ENCODE assay signal across 31 cellular contexts in the genomic region with DNA sequence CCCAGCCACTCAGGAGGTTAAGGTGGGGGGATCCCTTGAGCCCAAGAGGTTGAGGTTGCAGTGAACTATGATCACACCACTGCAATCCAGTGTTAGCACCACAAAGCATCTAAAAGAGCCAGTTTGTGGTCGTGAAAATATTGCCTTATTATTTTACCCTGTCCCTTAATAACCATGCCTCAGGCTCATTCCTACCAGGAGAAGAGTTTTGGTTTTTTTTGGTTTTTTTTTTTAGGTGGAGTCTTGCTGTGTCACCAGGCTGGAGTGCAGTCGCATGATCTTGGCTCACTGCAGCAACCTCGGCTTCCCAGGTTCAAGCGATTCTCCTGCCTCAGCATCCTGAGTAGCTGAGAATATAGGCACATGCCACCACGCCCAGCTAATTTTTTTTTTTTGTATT. TPM values are rescaled to one million over a fixed set of nuclear protein-coding genes. Genes with fewer than 3 reads are reported as not detected.
DNase-seq lines count a peak whose midpoint lies in the region; ATAC-seq, FAIRE-seq and TF ChIP-seq lines count a peak whose summit lies in the region.
"Had no signal": no experiment of that assay in that cellular context is flagged by ENCODE, and none has a peak within 500 bp of the region (broad histone marks: within the 10 kb centered on the region; RNA-seq: fewer than 3 reads in every experiment).

No MANE protein-coding gene starts in this region.

- no peak overlapping the region for H2BK12ac ChIP-seq in trophoblast cell (ENCODE audit: low read length)

- no peaks in the 10 kb centered on the region for H3K79me2 ChIP-seq in ACC112 (ENCODE audit: control insufficient read depth, insufficient read depth, low read length, unreplicated experiment)
- H3K79me2 ChIP-seq in astrocyte (ENCODE audit: insufficient read depth, low read length), result no peaks in the 10 kb centered on the region
- H3K79me2 ChIP-seq in trophoblast cell (ENCODE audit: control insufficient read depth, insufficient read depth, low read length, poor library complexity), result no peaks in the 10 kb centered on the region
- H3K79me2 ChIP-seq: hepatocyte had no signal

- peaks cover 17% of the 10 kb centered on the region for H3K4me1 Mint-ChIP-seq in astrocyte (ENCODE audit: low read depth, unreplicated experiment)
- H3K4me1 Mint-ChIP-seq: central memory CD8-positive, alpha-beta T cell; neural crest cell had no signal

- no peak overlapping the region for H3K4me3 ChIP-seq in ACC112 (ENCODE audit: low read depth, low read length)
- H3K4me3 ChIP-seq in astrocyte (ENCODE audit: insufficient read depth, low read depth, low read length), result no peak overlapping the region
- H3K4me3 ChIP-seq in trophoblast cell (ENCODE audit: low read depth, low read length), result no peak overlapping the region
- H3K4me3 ChIP-seq: BLaER1 treated with 17β-estradiol and CSF1 and Interleukin-3, amounts not matched to agents 10 nM and 100 nM; dorsolateral prefrontal cortex; gastrocnemius medialis; hepatocyte had no signal

- no peaks in the 10 kb centered on the region for H3K27me3 ChIP-seq in ACC112 (ENCODE audit: insufficient read depth, low read length)
- no peaks in the 10 kb centered on the region for H3K27me3 ChIP-seq in astrocyte (ENCODE audit: insufficient read depth, low read length)
- no peaks in the 10 kb centered on the region for H3K27me3 ChIP-seq in trophoblast cell (ENCODE audit: insufficient read depth, low read length)
- H3K27me3 ChIP-seq: BLaER1 treated with 17β-estradiol and CSF1 and Interleukin-3, amounts not matched to agents 10 nM and 100 nM; dorsolateral prefrontal cortex; gastrocnemius medialis; hepatocyte had no signal

- H3K9me3 Mint-ChIP-seq in astrocyte (ENCODE audit: unreplicated experiment), result peaks cover 14% of the 10 kb centered on the region
- H3K9me3 Mint-ChIP-seq: activated naive CD4-positive, alpha-beta T cell treated with anti-CD3 and anti-CD28 coated beads for 36 hours; central memory CD8-positive, alpha-beta T cell had no signal

- H2AFZ ChIP-seq in ACC112 (ENCODE audit: low read length, unreplicated experiment), result no peak overlapping the region
- peak overlapping the region; percentile 22 for H2AFZ ChIP-seq in astrocyte (ENCODE audit: low read depth, low read length)
- no peak overlapping the region for H2AFZ ChIP-seq in trophoblast cell (ENCODE audit: insufficient read depth, low read length, poor library complexity)
- H2AFZ ChIP-seq: hepatocyte had no signal

- H4K91ac ChIP-seq in trophoblast cell (ENCODE audit: low read depth, low read length), result no peak overlapping the region

- peak overlapping the region; percentile 74 for H3K4me2 ChIP-seq in astrocyte (ENCODE audit: low read length)
- no peak overlapping the region for H3K4me2 ChIP-seq in trophoblast cell (ENCODE audit: low read length)
- H3K4me2 ChIP-seq: BLaER1 treated with 17β-estradiol and CSF1 and Interleukin-3, amounts not matched to agents 10 nM and 100 nM; hepatocyte had no signal

- H3K36me3 Mint-ChIP-seq in astrocyte (ENCODE audit: low read depth, unreplicated experiment), result peaks cover 3% of the 10 kb centered on the region

- H3K9ac ChIP-seq in astrocyte (ENCODE audit: low read length) (peak overlapping the region; percentile 56), trophoblast cell (ENCODE audit: low read length) (no peak overlapping the region)
- H3K9ac ChIP-seq: BLaER1 treated with 17β-estradiol and CSF1 and Interleukin-3, amounts not matched to agents 10 nM and 100 nM had no signal

- peak overlapping the region; percentile 81 for H3K27ac ChIP-seq in ACC112 (ENCODE audit: low read depth, low read length)
- peak overlapping the region; percentile 78 for H3K27ac ChIP-seq in astrocyte (ENCODE audit: low read depth, low read length)
- H3K27ac ChIP-seq in trophoblast cell (ENCODE audit: low read depth, low read length), result no peak overlapping the region
- H3K27ac ChIP-seq: BLaER1 treated with 17β-estradiol and CSF1 and Interleukin-3, amounts not matched to agents 10 nM and 100 nM; dorsolateral prefrontal cortex; gastrocnemius medialis; hepatocyte had no signal

- no peak overlapping the region for H3K23ac ChIP-seq in trophoblast cell (ENCODE audit: low read length)

- no peak overlapping the region for H3K4ac ChIP-seq in trophoblast cell (ENCODE audit: low read depth, low read length)

- H3K18ac ChIP-seq in trophoblast cell (ENCODE audit: low read length), result no peak overlapping the region

- H3K27me3 Mint-ChIP-seq in astrocyte (ENCODE audit: low read depth, unreplicated experiment), result no peaks in the 10 kb centered on the region

- H3K27ac Mint-ChIP-seq in astrocyte (ENCODE audit: unreplicated experiment), result peak overlapping the region; percentile 92
- H3K27ac Mint-ChIP-seq: activated naive CD4-positive, alpha-beta T cell treated with anti-CD3 and anti-CD28 coated beads for 36 hours; activated T-helper 1 cell treated with anti-CD3 and anti-CD28 coated beads, Interleukin-12 subunit alpha, Interleukin-12 subunit beta, Interleukin-2, Interleukin-4 antibody, amounts not matched to agents 30 ng/mL and 10 ng/mL and 1 ng/mL, durations not matched to agents 14 hours and 24 hours and 36 hours had no signal

- H3K14ac ChIP-seq in trophoblast cell (ENCODE audit: low read length), result no peak overlapping the region

- no peaks in the 10 kb centered on the region for H3K79me1 ChIP-seq in trophoblast cell (ENCODE audit: low read length)

- no peak for TF ChIP-seq CTCF in astrocyte (IDR thresholded peaks at IDR 0.05; ENCODE audit: insufficient read depth, low read depth, low read length)

- H3K36me3 ChIP-seq in ACC112 (ENCODE audit: insufficient read depth, low read length) (no peaks in the 10 kb centered on the region), astrocyte (ENCODE audit: insufficient read depth, low read length) (no peaks in the 10 kb centered on the region), trophoblast cell (ENCODE audit: control insufficient read depth in 1 of 2, insufficient read depth in 2 of 2, low read length in 2 of 2) (no peaks in the 10 kb centered on the region)
- H3K36me3 ChIP-seq: BLaER1 treated with 17β-estradiol and CSF1 and Interleukin-3, amounts not matched to agents 10 nM and 100 nM; gastrocnemius medialis had no signal

- H2BK5ac ChIP-seq in trophoblast cell (ENCODE audit: low read depth, low read length, poor library complexity), result no peak overlapping the region

- no CpG with 5 or more reads among the region's 5 CpGs for WGBS in trophoblast cell (ENCODE audit: extremely low coverage, insufficient coverage, insufficient read length)

- H2BK120ac ChIP-seq in trophoblast cell (ENCODE audit: insufficient read depth, low read length, poor library complexity), result no peak overlapping the region

- ATAC-seq in GM18868 (IDR thresholded peaks at IDR 0.05; ENCODE audit: unreplicated experiment), result no peak
- ATAC-seq: gastrocnemius medialis, sciatic nerve had no signal

- no peaks in the 10 kb centered on the region for H4K20me1 ChIP-seq in astrocyte (ENCODE audit: insufficient read depth, low read length)
- H4K20me1 ChIP-seq: BLaER1 treated with 17β-estradiol and CSF1 and Interleukin-3, amounts not matched to agents 10 nM and 100 nM had no signal

- DNase-seq in astrocyte (ENCODE audit: low read depth), result no peak
- DNase-seq in trophoblast cell, result peak; percentile 53 to 82
- no peak for DNase-seq in activated naive CD4-positive, alpha-beta T cell treated with anti-CD3 and anti-CD28 coated beads, Interleukin-2, amount 50 U/mL, for 16 hours
- DNase-seq in amniotic stem cell (lab: John Stamatoyannopoulos, UW), result no peak
- no peak for DNase-seq in activated CD4-positive, alpha-beta T cell treated with anti-CD3 and anti-CD28 coated beads for 1 hour
- DNase-seq: activated CD4-positive, alpha-beta T cell treated with anti-CD3 and anti-CD28 coated beads, Interleukin-2, amount 50 U/mL, for 4 hours; activated CD4-positive, CD25-positive, alpha-beta regulatory T cell; activated CD8-positive, alpha-beta memory T cell treated with anti-CD3 and anti-CD28 coated beads, Interleukin-2, amount 50 U/mL, for 4 hours; activated naive CD4-positive, alpha-beta T cell treated with anti-CD3 and anti-CD28 coated beads for 36 hours; anterior cingulate cortex; Caco-2; DMS79; dorsolateral prefrontal cortex; gastrocnemius medialis; NCI-H1092 treated with DMSO at 0.1 percent for 48 hours; NCI-H187; NCI-H2171 treated with DMSO at 0.1 percent for 48 hours; NCI-H526; NK-92 treated with Interleukin-12 subunit alpha and Interleukin-12 subunit beta, amount 100 ng/mL, for 24 hours; SHP77; stimulated activated naive CD4-positive, alpha-beta T cell had no signal

- no peak overlapping the region for H3K4me3 Mint-ChIP-seq in astrocyte (ENCODE audit: unreplicated experiment)
- H3K4me3 Mint-ChIP-seq: activated naive CD4-positive, alpha-beta T cell treated with anti-CD3 and anti-CD28 coated beads for 36 hours; activated T-helper 1 cell treated with anti-CD3 and anti-CD28 coated beads, Interleukin-12 subunit alpha, Interleukin-12 subunit beta, Interleukin-2, Interleukin-4 antibody, amounts not matched to agents 30 ng/mL and 10 ng/mL and 1 ng/mL, durations not matched to agents 14 hours and 24 hours and 36 hours; central memory CD8-positive, alpha-beta T cell; neural crest cell had no signal

- H4K8ac ChIP-seq in trophoblast cell (ENCODE audit: low read depth, low read length), result no peak overlapping the region

- FAIRE-seq in G401.6 (lab: Jason Lieb, UNC), result peak; percentile 96
- FAIRE-seq in astrocyte (lab: Jason Lieb, UNC), result peak; percentile 85
- FAIRE-seq: H1 had no signal

- H3K4me1 ChIP-seq in ACC112 (ENCODE audit: control insufficient read depth, insufficient read depth, low read length, unreplicated experiment), result peaks cover 13% of the 10 kb centered on the region
- H3K4me1 ChIP-seq in astrocyte (ENCODE audit: insufficient read depth, low read length), result peaks cover 16% of the 10 kb centered on the region
- H3K4me1 ChIP-seq in trophoblast cell (ENCODE audit: control insufficient read depth in 1 of 2, insufficient read depth in 2 of 2, low read length in 2 of 2), result no peaks in the 10 kb centered on the region
- H3K4me1 ChIP-seq: BLaER1 treated with 17β-estradiol and CSF1 and Interleukin-3, amounts not matched to agents 10 nM and 100 nM; Caco-2 had no signal

- no peak overlapping the region for H2AK5ac ChIP-seq in trophoblast cell (ENCODE audit: low read length)

- H3K9me3 ChIP-seq in astrocyte (ENCODE audit: insufficient read depth, low read depth, low read length) (no peaks in the 10 kb centered on the region), trophoblast cell (ENCODE audit: insufficient read depth, low read depth, low read length) (no peaks in the 10 kb centered on the region)
- H3K9me3 ChIP-seq: Caco-2, gastrocnemius medialis had no signal

- H4K12ac ChIP-seq in trophoblast cell (ENCODE audit: low read depth, low read length), result no peak overlapping the region

RNA-seq across cellular contexts. Expression of a gene that starts 17.9 kb away (rescaled TPM):
- total RNA-seq in astrocyte, result 33.7 and 34.1 TPM in 2 replicates
- 7.5 and 7.9 TPM in 2 replicates for polyA plus RNA-seq in trophoblast cell (2013)

RNA-seq across cellular contexts. Expression of a gene that starts 44.7 kb away (rescaled TPM):
- 120 and 157 TPM in 2 replicates for total RNA-seq in astrocyte
- polyA plus RNA-seq in trophoblast cell (2013), result 65.5 and 69.9 TPM in 2 replicates

RNA-seq across cellular contexts. Expression of a gene that starts 45.0 kb away (rescaled TPM):
- total RNA-seq in astrocyte, result 1.4 TPM in 2 replicates
- polyA plus RNA-seq in trophoblast cell (2013), result 0.59 and 0.62 TPM in 2 replicates

Comparison
In these comparisons a context has a peak if more than half of its experiments do, and no peak if none do; other contexts are left out.
1. DNase-seq: peak in trophoblast cell (2 of 2); none in astrocyte (single experiment), activated naive CD4-positive, alpha-beta T cell treated with anti-CD3 and anti-CD28 coated beads, Interleukin-2, amount 50 U/mL, for 16 hours (single experiment), amniotic stem cell (single experiment) and activated CD4-positive, alpha-beta T cell treated with anti-CD3 and anti-CD28 coated beads for 1 hour (single experiment).